In the genomic region with DNA sequence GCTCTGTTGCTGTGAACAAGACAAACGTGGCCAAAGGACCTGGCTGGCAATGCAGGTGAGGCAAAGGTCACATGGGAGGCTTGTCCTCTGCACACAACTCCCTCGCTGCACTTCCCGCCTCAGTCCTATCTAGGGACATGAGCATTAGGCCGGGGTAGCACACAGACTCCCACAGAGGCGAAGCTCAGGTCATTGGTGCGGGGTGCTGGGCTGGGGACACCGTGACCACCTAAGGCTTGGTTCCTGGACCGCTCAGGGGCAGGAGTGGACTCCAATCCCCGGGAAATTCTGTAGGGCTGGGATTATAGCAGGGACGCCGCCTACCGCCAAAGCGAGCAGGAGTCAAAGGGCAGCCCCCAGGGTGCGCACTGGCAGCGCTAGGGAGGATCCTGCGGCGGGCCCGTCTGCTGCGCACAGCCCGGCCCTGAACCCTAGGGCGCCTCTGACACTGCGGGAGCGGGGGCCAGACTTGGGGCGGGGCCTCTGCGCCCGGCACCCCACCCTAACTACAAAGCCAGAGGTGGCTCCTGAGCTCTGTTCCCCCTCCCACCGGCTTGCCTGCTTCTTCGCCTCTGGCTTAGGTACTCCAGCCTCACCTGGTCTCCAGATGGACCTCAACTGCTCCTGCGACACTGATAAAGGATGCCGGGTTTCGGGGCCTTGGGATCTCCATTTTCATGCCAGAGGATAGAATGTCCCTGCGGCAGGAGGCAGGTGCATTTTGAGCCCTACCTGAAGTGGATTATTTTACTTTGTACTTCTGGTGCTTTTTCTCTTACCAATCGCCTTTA, we compare ENCODE assay signal across 1 cellular context.
TF ChIP-seq lines count a peak whose summit lies in the region.

No MANE protein-coding gene starts in this region.

TF ChIP-seq in GM23338, 12 proteins besides CTCF, POLR2A, EP300 and RAD21:
- TF ChIP-seq, protein P1, sequence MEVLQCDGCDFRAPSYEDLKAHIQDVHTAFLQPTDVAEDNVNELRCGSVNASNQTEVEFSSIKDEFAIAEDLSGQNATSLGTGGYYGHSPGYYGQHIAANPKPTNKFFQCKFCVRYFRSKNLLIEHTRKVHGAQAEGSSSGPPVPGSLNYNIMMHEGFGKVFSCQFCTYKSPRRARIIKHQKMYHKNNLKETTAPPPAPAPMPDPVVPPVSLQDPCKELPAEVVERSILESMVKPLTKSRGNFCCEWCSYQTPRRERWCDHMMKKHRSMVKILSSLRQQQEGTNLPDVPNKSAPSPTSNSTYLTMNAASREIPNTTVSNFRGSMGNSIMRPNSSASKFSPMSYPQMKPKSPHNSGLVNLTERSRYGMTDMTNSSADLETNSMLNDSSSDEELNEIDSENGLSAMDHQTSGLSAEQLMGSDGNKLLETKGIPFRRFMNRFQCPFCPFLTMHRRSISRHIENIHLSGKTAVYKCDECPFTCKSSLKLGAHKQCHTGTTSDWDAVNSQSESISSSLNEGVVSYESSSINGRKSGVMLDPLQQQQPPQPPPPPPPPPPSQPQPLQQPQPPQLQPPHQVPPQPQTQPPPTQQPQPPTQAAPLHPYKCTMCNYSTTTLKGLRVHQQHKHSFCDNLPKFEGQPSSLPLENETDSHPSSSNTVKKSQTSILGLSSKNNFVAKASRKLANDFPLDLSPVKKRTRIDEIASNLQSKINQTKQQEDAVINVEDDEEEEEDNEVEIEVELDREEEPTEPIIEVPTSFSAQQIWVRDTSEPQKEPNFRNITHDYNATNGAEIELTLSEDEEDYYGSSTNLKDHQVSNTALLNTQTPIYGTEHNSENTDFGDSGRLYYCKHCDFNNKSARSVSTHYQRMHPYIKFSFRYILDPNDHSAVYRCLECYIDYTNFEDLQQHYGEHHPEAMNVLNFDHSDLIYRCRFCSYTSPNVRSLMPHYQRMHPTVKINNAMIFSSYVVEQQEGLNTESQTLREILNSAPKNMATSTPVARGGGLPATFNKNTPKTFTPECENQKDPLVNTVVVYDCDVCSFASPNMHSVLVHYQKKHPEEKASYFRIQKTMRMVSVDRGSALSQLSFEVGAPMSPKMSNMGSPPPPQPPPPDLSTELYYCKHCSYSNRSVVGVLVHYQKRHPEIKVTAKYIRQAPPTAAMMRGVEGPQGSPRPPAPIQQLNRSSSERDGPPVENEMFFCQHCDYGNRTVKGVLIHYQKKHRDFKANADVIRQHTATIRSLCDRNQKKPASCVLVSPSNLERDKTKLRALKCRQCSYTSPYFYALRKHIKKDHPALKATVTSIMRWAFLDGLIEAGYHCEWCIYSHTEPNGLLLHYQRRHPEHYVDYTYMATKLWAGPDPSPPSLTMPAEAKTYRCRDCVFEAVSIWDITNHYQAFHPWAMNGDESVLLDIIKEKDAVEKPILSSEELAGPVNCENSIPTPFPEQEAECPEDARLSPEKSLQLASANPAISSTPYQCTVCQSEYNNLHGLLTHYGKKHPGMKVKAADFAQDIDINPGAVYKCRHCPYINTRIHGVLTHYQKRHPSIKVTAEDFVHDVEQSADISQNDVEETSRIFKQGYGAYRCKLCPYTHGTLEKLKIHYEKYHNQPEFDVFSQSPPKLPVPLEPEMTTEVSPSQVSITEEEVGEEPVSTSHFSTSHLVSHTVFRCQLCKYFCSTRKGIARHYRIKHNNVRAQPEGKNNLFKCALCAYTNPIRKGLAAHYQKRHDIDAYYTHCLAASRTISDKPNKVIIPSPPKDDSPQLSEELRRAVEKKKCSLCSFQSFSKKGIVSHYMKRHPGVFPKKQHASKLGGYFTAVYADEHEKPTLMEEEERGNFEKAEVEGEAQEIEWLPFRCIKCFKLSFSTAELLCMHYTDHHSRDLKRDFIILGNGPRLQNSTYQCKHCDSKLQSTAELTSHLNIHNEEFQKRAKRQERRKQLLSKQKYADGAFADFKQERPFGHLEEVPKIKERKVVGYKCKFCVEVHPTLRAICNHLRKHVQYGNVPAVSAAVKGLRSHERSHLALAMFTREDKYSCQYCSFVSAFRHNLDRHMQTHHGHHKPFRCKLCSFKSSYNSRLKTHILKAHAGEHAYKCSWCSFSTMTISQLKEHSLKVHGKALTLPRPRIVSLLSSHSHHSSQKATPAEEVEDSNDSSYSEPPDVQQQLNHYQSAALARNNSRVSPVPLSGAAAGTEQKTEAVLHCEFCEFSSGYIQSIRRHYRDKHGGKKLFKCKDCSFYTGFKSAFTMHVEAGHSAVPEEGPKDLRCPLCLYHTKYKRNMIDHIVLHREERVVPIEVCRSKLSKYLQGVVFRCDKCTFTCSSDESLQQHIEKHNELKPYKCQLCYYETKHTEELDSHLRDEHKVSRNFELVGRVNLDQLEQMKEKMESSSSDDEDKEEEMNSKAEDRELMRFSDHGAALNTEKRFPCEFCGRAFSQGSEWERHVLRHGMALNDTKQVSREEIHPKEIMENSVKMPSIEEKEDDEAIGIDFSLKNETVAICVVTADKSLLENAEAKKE (CRISPR knock-in tag; IDR thresholded peaks at IDR 0.05): no peak
- TF ChIP-seq CREB1 (CRISPR knock-in tag; IDR thresholded peaks at IDR 0.05; ENCODE audit: low read depth) (no peak), ZNF331 (CRISPR knock-in tag; IDR thresholded peaks at IDR 0.05; ENCODE audit: low read depth) (no peak), ZNF114 (CRISPR knock-in tag; IDR thresholded peaks at IDR 0.05) (no peak), POLR2AphosphoS5 (IDR thresholded peaks at IDR 0.05; ENCODE audit: low read depth) (no peak), EZH2phosphoT487 (IDR thresholded peaks at IDR 0.05; ENCODE audit: unreplicated experiment) (no peak), NANOG (IDR thresholded peaks at IDR 0.05; ENCODE audit: borderline replicate concordance) (no peak)
- TF ChIP-seq, protein P2, sequence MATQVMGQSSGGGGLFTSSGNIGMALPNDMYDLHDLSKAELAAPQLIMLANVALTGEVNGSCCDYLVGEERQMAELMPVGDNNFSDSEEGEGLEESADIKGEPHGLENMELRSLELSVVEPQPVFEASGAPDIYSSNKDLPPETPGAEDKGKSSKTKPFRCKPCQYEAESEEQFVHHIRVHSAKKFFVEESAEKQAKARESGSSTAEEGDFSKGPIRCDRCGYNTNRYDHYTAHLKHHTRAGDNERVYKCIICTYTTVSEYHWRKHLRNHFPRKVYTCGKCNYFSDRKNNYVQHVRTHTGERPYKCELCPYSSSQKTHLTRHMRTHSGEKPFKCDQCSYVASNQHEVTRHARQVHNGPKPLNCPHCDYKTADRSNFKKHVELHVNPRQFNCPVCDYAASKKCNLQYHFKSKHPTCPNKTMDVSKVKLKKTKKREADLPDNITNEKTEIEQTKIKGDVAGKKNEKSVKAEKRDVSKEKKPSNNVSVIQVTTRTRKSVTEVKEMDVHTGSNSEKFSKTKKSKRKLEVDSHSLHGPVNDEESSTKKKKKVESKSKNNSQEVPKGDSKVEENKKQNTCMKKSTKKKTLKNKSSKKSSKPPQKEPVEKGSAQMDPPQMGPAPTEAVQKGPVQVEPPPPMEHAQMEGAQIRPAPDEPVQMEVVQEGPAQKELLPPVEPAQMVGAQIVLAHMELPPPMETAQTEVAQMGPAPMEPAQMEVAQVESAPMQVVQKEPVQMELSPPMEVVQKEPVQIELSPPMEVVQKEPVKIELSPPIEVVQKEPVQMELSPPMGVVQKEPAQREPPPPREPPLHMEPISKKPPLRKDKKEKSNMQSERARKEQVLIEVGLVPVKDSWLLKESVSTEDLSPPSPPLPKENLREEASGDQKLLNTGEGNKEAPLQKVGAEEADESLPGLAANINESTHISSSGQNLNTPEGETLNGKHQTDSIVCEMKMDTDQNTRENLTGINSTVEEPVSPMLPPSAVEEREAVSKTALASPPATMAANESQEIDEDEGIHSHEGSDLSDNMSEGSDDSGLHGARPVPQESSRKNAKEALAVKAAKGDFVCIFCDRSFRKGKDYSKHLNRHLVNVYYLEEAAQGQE (IDR thresholded peaks at IDR 0.05; ENCODE audit: unreplicated experiment): no peak
- TF ChIP-seq, protein P3, sequence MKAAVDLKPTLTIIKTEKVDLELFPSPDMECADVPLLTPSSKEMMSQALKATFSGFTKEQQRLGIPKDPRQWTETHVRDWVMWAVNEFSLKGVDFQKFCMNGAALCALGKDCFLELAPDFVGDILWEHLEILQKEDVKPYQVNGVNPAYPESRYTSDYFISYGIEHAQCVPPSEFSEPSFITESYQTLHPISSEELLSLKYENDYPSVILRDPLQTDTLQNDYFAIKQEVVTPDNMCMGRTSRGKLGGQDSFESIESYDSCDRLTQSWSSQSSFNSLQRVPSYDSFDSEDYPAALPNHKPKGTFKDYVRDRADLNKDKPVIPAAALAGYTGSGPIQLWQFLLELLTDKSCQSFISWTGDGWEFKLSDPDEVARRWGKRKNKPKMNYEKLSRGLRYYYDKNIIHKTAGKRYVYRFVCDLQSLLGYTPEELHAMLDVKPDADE (IDR thresholded peaks at IDR 0.05): no peak
